Comparison of ENCODE assay signal across 17 cellular contexts in genomic region chr3:142613491-142613890, GRCh38. TPM values are rescaled to one million over a fixed set of nuclear protein-coding genes. Genes with fewer than 3 reads are reported as not detected.
DNase-seq lines count a peak whose midpoint lies in the region; FAIRE-seq and TF ChIP-seq lines count a peak whose summit lies in the region.
"Had no signal": no experiment of that assay in that cellular context is flagged by ENCODE, and none has a peak within 500 bp of the region (broad histone marks: within the 10 kb centered on the region; RNA-seq: fewer than 3 reads in every experiment).

No MANE protein-coding gene starts in this region.

- DNase-seq in RCC 7860 (ENCODE audit: low spot score) (peak; percentile 55), NCI-H748 (lab: John Stamatoyannopoulos, UW; ENCODE audit: unreplicated experiment) (no peak), H4 (ENCODE audit: low spot score) (no peak), caudate nucleus (lab: John Stamatoyannopoulos, UW) (no peak), cerebellar cortex (ENCODE audit: low spot score) (no peak)
- DNase-seq: ACHN; CD4-positive, alpha-beta T cell; DMS79 treated with DMSO at 0.1 percent for 48 hours; GDM1; NCI-H1930; NCI-H524; OCI-M1; Right ventricle myocardium superior had no signal

- TF ChIP-seq CTCF in HEK293 (tag by site-specific recombination; IDR thresholded peaks at IDR 0.05), result no peak

- H3K27ac ChIP-seq in HEK293 (ENCODE audit: extremely low read depth, low read depth, low read length) (no peak overlapping the region), duodenal mucosa (ENCODE audit: low read depth, low read length) (peak overlapping the region; percentile 76), mucosa of rectum (ENCODE audit: low read depth in 2 of 2, low read length in 2 of 2) (peak overlapping the region; percentile 87 to 94), caudate nucleus (ENCODE audit: low read depth, low read length) (no peak overlapping the region)

- H3K4me1 ChIP-seq in HEK293 (ENCODE audit: control insufficient read depth, insufficient read depth, low read length) (0 out of 2 replicates have a peak, but pooled peaks cover 2% of the 10 kb centered on the region), duodenal mucosa (ENCODE audit: control insufficient read depth in 1 of 2, insufficient read depth in 2 of 2, low read length in 2 of 2) (peaks cover 31 to 42% of the 10 kb centered on the region in 2 donors), mucosa of rectum (ENCODE audit: control insufficient read depth in 2 of 2, insufficient read depth in 2 of 2, low read length in 2 of 2) (peaks cover 35 to 54% of the 10 kb centered on the region in 2 donors)

- no peaks in the 10 kb centered on the region for H3K36me3 ChIP-seq in HEK293 (ENCODE audit: control insufficient read depth in 2 of 2, insufficient read depth in 1 of 2, low read length in 2 of 2)
- H3K36me3 ChIP-seq in duodenal mucosa (ENCODE audit: control insufficient read depth in 1 of 2, insufficient read depth in 2 of 2, low read length in 2 of 2), result no peaks in the 10 kb centered on the region
- no peaks in the 10 kb centered on the region for H3K36me3 ChIP-seq in mucosa of rectum (ENCODE audit: control insufficient read depth in 2 of 2, insufficient read depth in 2 of 2, low read length in 2 of 2)

- CTCF ChIA-PET in HEK293 (lab: Yijun Ruan, JAX), result no interaction called here

- peak; percentile 68 for FAIRE-seq in RCC 7860 (lab: Jason Lieb, UNC)
- FAIRE-seq: H54 had no signal

- H3K9me3 ChIP-seq in HEK293 (ENCODE audit: control insufficient read depth, insufficient read depth, low read depth, low read length) (no peaks in the 10 kb centered on the region), duodenal mucosa (ENCODE audit: control insufficient read depth in 1 of 2, low read length in 2 of 2) (no peaks in the 10 kb centered on the region), mucosa of rectum (ENCODE audit: control insufficient read depth in 2 of 2, low read length in 2 of 2) (no peaks in the 10 kb centered on the region)

- peak overlapping the region in 1 of 2 donors; percentile 26 for H3K9ac ChIP-seq in duodenal mucosa (ENCODE audit: low read depth in 1 of 2, low read length in 2 of 2)
- H3K9ac ChIP-seq in mucosa of rectum (ENCODE audit: low read depth in 1 of 2, low read length in 2 of 2), result peak overlapping the region; percentile 10 to 48

- no peaks in the 10 kb centered on the region for H3K27me3 ChIP-seq in duodenal mucosa (ENCODE audit: control insufficient read depth in 1 of 2, insufficient read depth in 2 of 2, low read length in 2 of 2)
- H3K27me3 ChIP-seq in mucosa of rectum (ENCODE audit: control insufficient read depth in 2 of 2, insufficient read depth in 2 of 2, low read length in 2 of 2), result no peaks in the 10 kb centered on the region

- H3K4me3 ChIP-seq in HEK293 (ENCODE audit: low read depth, low read length), result no peak overlapping the region
- no peak overlapping the region for H3K4me3 ChIP-seq in duodenal mucosa (ENCODE audit: low read depth in 1 of 2, low read length in 2 of 2)
- H3K4me3 ChIP-seq in mucosa of rectum (ENCODE audit: low read length in 2 of 2), result no peak overlapping the region

- POLR2A ChIA-PET in HEK293 (lab: Yijun Ruan, JAX), result no interaction called here

TF ChIP-seq in HEK293, 187 proteins besides CTCF, POLR2A, EP300 and RAD21:
- TF ChIP-seq PRDM6 (tag by site-specific recombination; IDR thresholded peaks at IDR 0.05) (peak; percentile 36; the same call in 1 of the 2 replicates), ZNF433 (tag by site-specific recombination; IDR thresholded peaks at IDR 0.05; ENCODE audit: low read depth) (no peak), ZNF549 (tag by site-specific recombination; IDR thresholded peaks at IDR 0.05) (no peak)
- TF ChIP-seq, protein P1, sequence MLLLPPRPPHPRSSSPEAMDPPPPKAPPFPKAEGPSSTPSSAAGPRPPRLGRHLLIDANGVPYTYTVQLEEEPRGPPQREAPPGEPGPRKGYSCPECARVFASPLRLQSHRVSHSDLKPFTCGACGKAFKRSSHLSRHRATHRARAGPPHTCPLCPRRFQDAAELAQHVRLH (tag by site-specific recombination; IDR thresholded peaks at IDR 0.05), result no peak

RNA-seq across cellular contexts. Expression of gene PLS1, which starts 17.3 kb away (rescaled TPM):
- 7.8 and 9.5 TPM in 2 replicates for total RNA-seq in H4 (2014; rRNA removed; shearing (Covaris generic))

RNA-seq across cellular contexts. Expression of gene ATR, which starts 35.0 kb away (rescaled TPM):
- 17.2 and 25.0 TPM in 2 replicates for total RNA-seq in H4 (2014; rRNA removed; shearing (Covaris generic))

Comparison
In these comparisons a context has a peak if more than half of its experiments do, and no peak if none do; other contexts are left out.
1. H3K27ac ChIP-seq: peak in duodenal mucosa (single experiment) and mucosa of rectum (2 of 2); none in HEK293 (single experiment) and caudate nucleus (single experiment).